ENCODE assay signal across 11 cellular contexts in the genomic region with DNA sequence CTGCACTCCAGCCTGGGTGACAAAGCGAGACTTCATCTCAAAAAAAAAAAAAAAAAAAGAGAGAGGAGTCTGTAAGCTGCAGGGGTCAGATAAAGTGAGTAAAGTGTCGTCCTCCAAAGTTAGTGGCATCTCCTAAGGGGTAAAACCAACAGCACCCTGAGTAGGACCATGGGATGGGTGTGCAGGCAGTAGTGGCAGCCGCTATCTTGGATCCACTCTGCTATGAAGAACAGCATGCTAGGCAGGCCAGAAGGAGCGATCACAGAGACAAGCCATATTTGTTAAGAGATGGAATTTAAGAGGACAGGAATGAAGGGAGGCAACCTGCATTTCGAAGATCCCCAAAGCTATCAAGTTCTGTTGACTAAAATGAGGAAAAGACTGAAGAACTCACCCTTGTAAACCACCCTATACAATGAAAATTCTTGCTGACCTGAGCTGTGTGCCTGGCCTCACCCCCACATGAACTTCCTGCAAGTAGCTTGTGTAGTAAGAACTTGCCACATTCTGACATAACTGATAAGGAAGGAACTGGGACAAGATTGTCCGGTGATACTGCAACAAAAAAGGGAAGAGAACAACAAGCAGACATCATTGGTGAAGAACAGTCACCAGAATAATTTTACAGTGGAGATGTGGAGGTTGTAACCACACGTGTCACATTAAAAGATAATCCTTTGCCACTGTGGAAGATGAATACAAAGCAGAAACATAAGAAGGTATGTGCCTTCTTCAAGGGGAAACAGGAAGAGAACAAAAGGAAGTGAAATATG. TPM values are rescaled to one million over a fixed set of nuclear protein-coding genes. Genes with fewer than 3 reads are reported as not detected.
DNase-seq lines count a peak whose midpoint lies in the region; ATAC-seq, FAIRE-seq and TF ChIP-seq lines count a peak whose summit lies in the region.
"Had no signal": no experiment of that assay in that cellular context is flagged by ENCODE, and none has a peak within 500 bp of the region (broad histone marks: within the 10 kb centered on the region; RNA-seq: fewer than 3 reads in every experiment).

No MANE protein-coding gene starts in this region.

- in situ Hi-C loops in HepG2 (cut with HindIII; ENCODE audit: extremely low pct_ligation_motif_present, low pct_unique_long_range_greater_than_20kb), result no loop called here

- H3K36me3 ChIP-seq in right lobe of liver (no peaks in the 10 kb centered on the region), HepG2 (replicated peaks in 1 of 2; ENCODE audit: control insufficient read depth in 1 of 2, insufficient read depth in 2 of 2, low read length in 2 of 2) (peaks cover 2 to 4% of the 10 kb centered on the region in 2 experiments; a peak in 3 of 5 replicates), neural progenitor cell (peaks cover 4% of the 10 kb centered on the region), tibial nerve (peaks cover 0 to 33% (median 0%) of the 10 kb centered on the region in 3 donors)

- POLR2A ChIA-PET in HepG2 (lab: Yijun Ruan, JAX), result interaction anchor here (1.8 kb wide), 1 partner anchor 16 kb away, joined by 6 read pairs; a partner anchor contains a TSS

- ATAC-seq in right lobe of liver (peak; percentile 71 to 80 (median 74)), HepG2 (no peak), T-helper 17 cell (peak; percentile 25), left ventricle myocardium superior (peak; percentile 47), omental fat pad (ENCODE audit: low FRiP score) (no peak)

- CTCF ChIA-PET in HepG2 (lab: Yijun Ruan, JAX; ENCODE audit: low intra/inter-chr PET ratio, low total read pairs), result no interaction called here

- no peak for TF ChIP-seq POLR2A in right lobe of liver (IDR thresholded peaks at IDR 0.05)
- no peak for TF ChIP-seq POLR2A in HepG2 (IDR thresholded peaks at IDR 0.05; ENCODE audit: insufficient read depth in 1 of 2, low read depth in 2 of 2, low read length in 2 of 2)
- TF ChIP-seq POLR2A in tibial nerve (IDR thresholded peaks at IDR 0.05), result no peak

- peaks cover 3% of the 10 kb centered on the region for H3K36me3 Mint-ChIP-seq in T-helper 17 cell (ENCODE audit: low read depth)
- peaks cover 30% of the 10 kb centered on the region for H3K36me3 Mint-ChIP-seq in neural progenitor cell

- DNase-seq in right lobe of liver (no peak), HepG2 (ENCODE audit: low spot score) (no peak), T-helper 17 cell (no peak), left ventricle myocardium superior (no peak), neural progenitor cell (ENCODE audit: low spot score) (no peak), D341Med (ENCODE audit: low spot score) (no peak), omental fat pad (ENCODE audit: low spot score) (no peak), tibial nerve (ENCODE audit: low spot score in 2 of 2) (no peak)
- DNase-seq: activated CD8-positive, alpha-beta memory T cell treated with anti-CD3 and anti-CD28 coated beads, Interleukin-2, amount 50 U/mL, for 48 hours; NCI-H1694 treated with DMSO at 0.1 percent for 48 hours; stimulated activated naive CD4-positive, alpha-beta T cell treated with Interleukin-2 at 50 U/mL for 16 hours had no signal

- no peak for FAIRE-seq in HepG2 (lab: Jason Lieb, UNC)

- H2AFZ ChIP-seq in HepG2 (ENCODE audit: low read length) (no peak overlapping the region), neural progenitor cell (replicated peaks) (no peak overlapping the region)

- H3K9me3 ChIP-seq in right lobe of liver (no peaks in the 10 kb centered on the region), HepG2 (ENCODE audit: low read length) (no peaks in the 10 kb centered on the region), T-helper 17 cell (ENCODE audit: control insufficient read depth, low read length, poor library complexity, severe bottlenecking) (no peaks in the 10 kb centered on the region), neural progenitor cell (ENCODE audit: low read depth) (no peaks in the 10 kb centered on the region), tibial nerve (no peaks in the 10 kb centered on the region)

- H3K27ac ChIP-seq in right lobe of liver (no peak overlapping the region), HepG2 (ENCODE audit: extremely low read length, insufficient read depth, low read length) (no peak overlapping the region), neural progenitor cell (no peak overlapping the region), tibial nerve (no peak overlapping the region)

- H3K4me3 ChIP-seq in right lobe of liver, result no peak overlapping the region
- H3K4me3 ChIP-seq in HepG2 (replicated peaks in 1 of 3; ENCODE audit: insufficient read depth in 1 of 3, low read depth in 2 of 3, low read length in 3 of 3), result no peak overlapping the region
- H3K4me3 ChIP-seq in neural progenitor cell, result no peak overlapping the region
- H3K4me3 ChIP-seq in tibial nerve, result no peak overlapping the region

- no peaks in the 10 kb centered on the region for H3F3A ChIP-seq in neural progenitor cell (ENCODE audit: low read depth)

- WGBS in right lobe of liver (ENCODE audit: insufficient coverage, low coverage, low lambda C conversion rate, missing lambda C conversion rate), result 52% methylated on average over 5 of the region's 7 CpGs
- 82% methylated on average over 7 of the region's 7 CpGs for WGBS in HepG2 (ENCODE audit: low lambda C conversion rate)
- WGBS in tibial nerve, 2 donors, result 70 to 83% methylated on average over 7 of the region's 7 CpGs

- H3K4me1 Mint-ChIP-seq in T-helper 17 cell, result peaks cover 10% of the 10 kb centered on the region
- H3K4me1 Mint-ChIP-seq in neural progenitor cell, result no peaks in the 10 kb centered on the region

- no peaks in the 10 kb centered on the region for H4K20me1 ChIP-seq in HepG2 (ENCODE audit: insufficient read depth, low read length)
- H4K20me1 ChIP-seq in neural progenitor cell (ENCODE audit: low read depth), result peaks cover 5% of the 10 kb centered on the region

- H3K27me3 Mint-ChIP-seq in T-helper 17 cell (no peaks in the 10 kb centered on the region), neural progenitor cell (ENCODE audit: insufficient read depth, low read depth) (no peaks in the 10 kb centered on the region)

- TF ChIP-seq RAD21 in HepG2 (CRISPR knock-in tag; IDR thresholded peaks at IDR 0.05), result no peak

- H3K79me2 ChIP-seq in HepG2 (ENCODE audit: insufficient read depth, low read length), result no peaks in the 10 kb centered on the region
- peaks cover 15% of the 10 kb centered on the region for H3K79me2 ChIP-seq in neural progenitor cell (ENCODE audit: low read depth)

- H3K4me1 ChIP-seq in right lobe of liver (peaks cover 0 to 5% (median 0%) of the 10 kb centered on the region in 4 donors), HepG2 (ENCODE audit: insufficient read depth, low read length) (peaks cover 19% of the 10 kb centered on the region; the same call in 1 of the 2 replicates), neural progenitor cell (no peaks in the 10 kb centered on the region), tibial nerve (no peaks in the 10 kb centered on the region)

- H3K4me3 Mint-ChIP-seq in T-helper 17 cell (no peak overlapping the region), neural progenitor cell (no peak overlapping the region)

- H3K9ac ChIP-seq in HepG2 (ENCODE audit: insufficient read depth, low read depth, low read length), result no peak overlapping the region
- no peak overlapping the region for H3K9ac ChIP-seq in neural progenitor cell

- intact Hi-C loops in right lobe of liver (cut with DNase I), result no loop called here
- intact Hi-C loops in HepG2 (cut with micrococcal nuclease; ENCODE audit: unreplicated experiment), result no loop called here
- intact Hi-C loops in left ventricle myocardium superior (cut with micrococcal nuclease), result no loop called here

- H3K4me2 ChIP-seq in HepG2 (ENCODE audit: low read depth, low read length) (no peak overlapping the region), neural progenitor cell (no peak overlapping the region)

- no peaks in the 10 kb centered on the region for H3K9me3 Mint-ChIP-seq in neural progenitor cell

- TF ChIP-seq EP300 in HepG2 (IDR thresholded peaks at IDR 0.05; ENCODE audit: low read depth in 2 of 2, low read length in 2 of 2) (no peak), HepG2 (CRISPR knock-in tag; IDR thresholded peaks at IDR 0.05; ENCODE audit: borderline replicate concordance) (no peak), tibial nerve (IDR thresholded peaks at IDR 0.05) (peak in 1 of 2 donors; percentile 25)

- H3K27me3 ChIP-seq in right lobe of liver (no peaks in the 10 kb centered on the region), HepG2 (ENCODE audit: control insufficient read depth in 1 of 2, insufficient read depth in 2 of 2, low read length in 2 of 2) (no peaks in the 10 kb centered on the region; a peak in 1 of 5 replicates), neural progenitor cell (no peaks in the 10 kb centered on the region), tibial nerve (no peaks in the 10 kb centered on the region)

- H3K27ac Mint-ChIP-seq in T-helper 17 cell (peak overlapping the region; percentile 4), neural progenitor cell (no peak overlapping the region)

- TF ChIP-seq CTCF in right lobe of liver (IDR thresholded peaks at IDR 0.05) (no peak), HepG2 (CRISPR knock-in tag; IDR thresholded peaks at IDR 0.05) (no peak), neural progenitor cell (IDR thresholded peaks at IDR 0.05) (no peak), omental fat pad (IDR thresholded peaks at IDR 0.05) (no peak), tibial nerve (IDR thresholded peaks at IDR 0.05) (no peak)

- BruUV-seq in HepG2 (replicated peaks; lab: Mats Ljungman, UMichigan), result no TSS peak

RNA-seq across cellular contexts. Expression of a gene that starts 16.2 kb away (rescaled TPM):
- total RNA-seq in right lobe of liver (10 to 100 TPM in 4 of 6 experiments, 1 to 10 TPM in 2; 8.0 to 13.5 (median 12.4) TPM), HepG2 (2016; rRNA removed; fragmentation: Illumina TruSeq; extraction: Trizol) (9.8 and 25.2 TPM in 2 replicates), T-helper 17 cell (10 to 100 TPM; 10.2 to 14.7 TPM), left ventricle myocardium superior (5.2 TPM), neural progenitor cell (ENCODE audit: low replicate concordance) (49.9 and 83.1 TPM in 2 replicates), omental fat pad (10 to 100 TPM; 20.8 to 43.8 (median 34.7) TPM), tibial nerve (10 to 100 TPM; 19.4 to 95.7 (median 39.6) TPM)
- total RNA-seq in HepG2 (2016; cell fraction: cytosol; rRNA removed; fragmentation: Illumina TruSeq; extraction: Trizol; ENCODE audit: low read depth), result 1.6 and 2.4 TPM in 2 replicates
- 11.2 and 21.8 TPM in 2 replicates for total RNA-seq in HepG2 (2016; cell fraction: insoluble cytoplasmic fraction; rRNA removed; fragmentation: Illumina TruSeq; extraction: Trizol)
- 5.2 and 5.7 TPM in 2 replicates for total RNA-seq in HepG2 (2016; cell fraction: membrane; rRNA removed; fragmentation: Illumina TruSeq; extraction: Trizol)
- 53.6 and 61.6 TPM in 2 replicates for total RNA-seq in HepG2 (2016; cell fraction: nucleus; rRNA removed; fragmentation: Illumina TruSeq; extraction: Trizol)
- 21.6 and 22.9 TPM in 2 replicates for polyA plus RNA-seq in HepG2 (2011; rRNA removed)
- 14.4 and 15.5 TPM in 2 replicates for polyA plus RNA-seq in HepG2 (2011; cell fraction: cytosol; rRNA removed)
- polyA plus RNA-seq in HepG2 (2011; cell fraction: nucleus; rRNA removed), result 117 and 122 TPM in 2 replicates
- polyA plus RNA-seq in HepG2 (2012), result 15.6 and 16.7 TPM in 2 replicates
- 0.78 and 0.86 TPM in 2 replicates for polyA plus RNA-seq in HepG2 (2016; cell fraction: cytosol; fragmentation: Illumina TruSeq; extraction: Trizol; ENCODE audit: low read depth)
- polyA plus RNA-seq in HepG2 (2016; cell fraction: insoluble cytoplasmic fraction; fragmentation: Illumina TruSeq; extraction: Trizol; ENCODE audit: low read depth), result 7.6 and 8.8 TPM in 2 replicates
- 3.2 and 3.3 TPM in 2 replicates for polyA plus RNA-seq in HepG2 (2016; cell fraction: membrane; fragmentation: Illumina TruSeq; extraction: Trizol; ENCODE audit: low read depth)
- 60.1 and 76.3 TPM in 2 replicates for polyA plus RNA-seq in HepG2 (2016; cell fraction: nucleus; fragmentation: Illumina TruSeq; extraction: Trizol; ENCODE audit: insufficient read depth, low read depth)
- polyA minus RNA-seq in HepG2 (2011; rRNA and poly(A)+ RNA removed; ENCODE audit: low replicate concordance), result 25.0 and 30.6 TPM in 2 replicates
- 22.8 and 24.8 TPM in 2 replicates for polyA minus RNA-seq in HepG2 (2011; cell fraction: cytosol; rRNA and poly(A)+ RNA removed)
- polyA minus RNA-seq in HepG2 (2011; cell fraction: nucleus; rRNA and poly(A)+ RNA removed), result 128 and 146 TPM in 2 replicates

Comparison
In these comparisons a context has a peak if more than half of its experiments do, and no peak if none do; other contexts are left out.
1. ATAC-seq: peak in right lobe of liver (4 of 4), T-helper 17 cell (single experiment) and left ventricle myocardium superior (single experiment); none in HepG2 (single experiment) and omental fat pad (single experiment).